24 cellular contexts compared by ENCODE assay signal in the genomic region with DNA sequence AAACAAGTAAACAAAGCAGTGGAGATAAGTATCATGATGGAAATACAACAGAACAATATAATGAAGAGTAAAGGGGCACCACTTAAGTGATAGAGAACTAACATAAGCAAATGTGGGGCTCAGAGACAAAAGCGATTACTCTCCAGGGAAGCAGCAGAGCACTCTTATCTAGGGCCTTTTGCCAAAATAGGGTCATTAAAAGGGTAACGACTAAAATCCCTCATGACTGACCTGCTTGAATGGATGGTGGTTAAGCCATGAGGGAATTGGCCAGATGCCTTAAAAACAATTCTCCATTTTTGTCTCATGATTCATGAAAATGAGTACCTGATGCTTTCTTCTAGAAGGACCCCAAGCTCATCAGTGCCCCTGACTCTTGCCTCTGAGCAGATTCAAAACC. TPM values are rescaled to one million over a fixed set of nuclear protein-coding genes. Genes with fewer than 3 reads are reported as not detected.
"Had no signal": no experiment of that assay in that cellular context is flagged by ENCODE, and none has a peak within 500 bp of the region (broad histone marks: within the 10 kb centered on the region; RNA-seq: fewer than 3 reads in every experiment).

No MANE protein-coding gene starts in this region.

- H3K27ac ChIP-seq: epithelial cell of prostate, gastroesophageal sphincter, hepatocyte, psoas muscle, spleen, transverse colon had no signal

- H3K79me2 ChIP-seq: hepatocyte had no signal

- DNase-seq: activated CD4-positive, alpha-beta T cell treated with anti-CD3 and anti-CD28 coated beads, Interleukin-2, amount 50 U/mL, for 48 hours; activated CD4-positive, CD25-positive, alpha-beta regulatory T cell treated with anti-CD3 and anti-CD28 coated beads, Interleukin-2, amount 50 U/mL, for 72 hours; activated CD8-positive, alpha-beta memory T cell treated with anti-CD3 and anti-CD28 coated beads, Interleukin-2, amount 10 ng/mL, durations not matched to agents 7 days and 5 days; activated effector memory CD4-positive, alpha-beta T cell treated with Interleukin-2 at 50 U/mL for 16 hours; activated T-cell treated with anti-CD3 and anti-CD28 coated beads, Interleukin-2, amount 50 U/mL, for 24 hours; amygdala; cerebellar nuclear complex; effector memory CD8-positive, alpha-beta T cell; left ventricle myocardium superior; mesenchymal stem cell; occipital lobe; psoas muscle; spleen; stimulated activated CD4-positive, alpha-beta T cell treated with anti-CD3 and anti-CD28 coated beads, Interleukin-1b, Interleukin-23, amount 100 ng/mL, for 48 hours; stimulated activated naive CD4-positive, alpha-beta T cell; substantia nigra; transverse colon had no signal

- H3K36me3 ChIP-seq: gastroesophageal sphincter, spleen, transverse colon had no signal

- H3K9me3 Mint-ChIP-seq: activated T-cell treated with anti-CD3 and anti-CD28 coated beads, Interleukin-2, amount 50 U/mL, for 24 hours; dendritic cell treated with granulocyte-macrophage colony-stimulating factor and Interleukin-4, amounts not matched to agents 40 ng/mL and 50 ng/mL, for 4 days had no signal

- H3K4me1 ChIP-seq: psoas muscle had no signal

- H3K9me3 ChIP-seq: psoas muscle, transverse colon had no signal

- H3K4me1 Mint-ChIP-seq: activated CD8-positive, alpha-beta memory T cell treated with anti-CD3 and anti-CD28 coated beads, Interleukin-2, amount 10 ng/mL, durations not matched to agents 7 days and 5 days had no signal

- H3K27ac Mint-ChIP-seq: activated CD8-positive, alpha-beta memory T cell treated with anti-CD3 and anti-CD28 coated beads, Interleukin-2, amount 10 ng/mL, durations not matched to agents 7 days and 5 days; activated naive CD4-positive, alpha-beta T cell treated with anti-CD3 and anti-CD28 coated beads, Interleukin-2, amount 50 U/mL, for 72 hours; activated T-cell treated with anti-CD3 and anti-CD28 coated beads, Interleukin-2, amount 50 U/mL, for 24 hours; dendritic cell treated with granulocyte-macrophage colony-stimulating factor and Interleukin-4, amounts not matched to agents 40 ng/mL and 50 ng/mL, for 4 days; effector memory CD8-positive, alpha-beta T cell; natural killer cell treated with Interleukin-12 subunit alpha and Interleukin-12 subunit beta and Interleukin-15 and Interleukin-18, amount 100 ng/mL, for 72 hours had no signal

- H3K4me2 ChIP-seq: hepatocyte had no signal

- H2AFZ ChIP-seq: hepatocyte had no signal

- H3K4me3 Mint-ChIP-seq: activated CD8-positive, alpha-beta memory T cell treated with anti-CD3 and anti-CD28 coated beads, Interleukin-2, amount 10 ng/mL, durations not matched to agents 7 days and 5 days; activated T-cell treated with anti-CD3 and anti-CD28 coated beads, Interleukin-2, amount 50 U/mL, for 24 hours; dendritic cell treated with granulocyte-macrophage colony-stimulating factor and Interleukin-4, amounts not matched to agents 40 ng/mL and 50 ng/mL, for 4 days; effector memory CD8-positive, alpha-beta T cell; natural killer cell treated with Interleukin-12 subunit alpha and Interleukin-12 subunit beta and Interleukin-15 and Interleukin-18, amount 100 ng/mL, for 72 hours had no signal

- H3K4me3 ChIP-seq: gastroesophageal sphincter, hepatocyte, psoas muscle, spleen, transverse colon had no signal

RNA-seq across cellular contexts. Expression of gene SLC7A14, which starts 3.2 kb away (rescaled TPM):
- total RNA-seq: activated CD8-positive, alpha-beta memory T cell treated with anti-CD3 and anti-CD28 coated beads, Interleukin-2, amount 10 ng/mL, durations not matched to agents 7 days and 5 days; activated naive CD4-positive, alpha-beta T cell treated with anti-CD3 and anti-CD28 coated beads, Interleukin-2, amount 50 U/mL, for 72 hours; kidney epithelial cell; left ventricle myocardium superior; natural killer cell treated with Interleukin-12 subunit alpha and Interleukin-12 subunit beta and Interleukin-15 and Interleukin-18, amount 100 ng/mL, for 72 hours; spleen had no signal
